In the genomic region with DNA sequence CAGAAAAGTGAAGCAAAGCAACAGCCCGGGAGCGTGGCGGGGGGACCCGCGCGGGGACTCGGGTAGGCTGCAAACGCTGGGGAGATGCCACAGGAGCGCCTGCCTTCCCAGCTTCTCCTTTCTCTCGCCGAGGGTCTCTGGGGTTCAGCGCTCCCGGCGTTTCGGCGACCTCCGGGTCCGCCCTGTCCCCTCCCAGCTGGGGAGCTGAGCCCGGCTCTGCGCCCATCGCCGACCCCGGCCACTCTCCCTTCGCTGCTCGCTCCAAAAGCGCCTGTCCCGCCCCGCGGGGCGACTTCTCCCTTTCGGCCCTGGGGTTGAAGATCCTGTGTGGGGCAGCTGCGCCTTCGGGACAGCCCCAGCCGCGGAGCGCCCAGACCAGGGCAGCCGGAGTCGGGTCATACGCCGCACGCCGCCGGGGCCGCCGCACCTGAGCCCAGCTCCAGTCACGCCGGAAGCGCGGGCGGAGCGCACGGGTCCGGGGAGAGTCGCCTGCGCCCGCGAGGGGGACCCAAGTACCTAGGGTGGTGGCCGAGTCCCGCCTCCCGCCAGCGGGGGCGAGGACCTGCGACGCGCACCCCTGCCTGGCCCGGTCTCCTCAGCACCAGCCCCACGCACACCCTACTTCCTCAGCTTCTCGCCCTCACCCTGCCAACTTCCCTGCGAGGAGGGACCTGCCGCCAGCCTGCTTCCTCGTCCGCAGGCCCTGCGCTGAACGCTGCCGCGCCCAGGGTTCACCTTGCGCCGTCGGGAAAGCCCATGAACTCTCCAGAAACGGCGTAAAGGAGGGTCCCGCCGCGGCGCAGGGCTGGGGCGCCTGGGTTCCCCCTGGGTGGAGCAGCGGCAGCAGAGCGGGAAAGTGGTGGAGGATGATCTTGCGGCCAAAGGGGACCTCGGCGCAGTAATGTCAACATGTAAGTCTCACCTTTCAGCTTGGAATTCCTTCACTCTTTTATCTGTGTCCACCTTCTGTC, we compare ENCODE assay signal across 1 cellular context.
TF ChIP-seq lines count a peak whose summit lies in the region.

A gene (plus strand): TSS at position 587 of the 971 bp plus-strand sequence. CDS start 323 bp downstream, at position 910.

TF ChIP-seq in WTC11, 78 proteins besides CTCF, POLR2A, EP300 and RAD21 (continued from another document and continues in another):
- TF ChIP-seq, protein P1, sequence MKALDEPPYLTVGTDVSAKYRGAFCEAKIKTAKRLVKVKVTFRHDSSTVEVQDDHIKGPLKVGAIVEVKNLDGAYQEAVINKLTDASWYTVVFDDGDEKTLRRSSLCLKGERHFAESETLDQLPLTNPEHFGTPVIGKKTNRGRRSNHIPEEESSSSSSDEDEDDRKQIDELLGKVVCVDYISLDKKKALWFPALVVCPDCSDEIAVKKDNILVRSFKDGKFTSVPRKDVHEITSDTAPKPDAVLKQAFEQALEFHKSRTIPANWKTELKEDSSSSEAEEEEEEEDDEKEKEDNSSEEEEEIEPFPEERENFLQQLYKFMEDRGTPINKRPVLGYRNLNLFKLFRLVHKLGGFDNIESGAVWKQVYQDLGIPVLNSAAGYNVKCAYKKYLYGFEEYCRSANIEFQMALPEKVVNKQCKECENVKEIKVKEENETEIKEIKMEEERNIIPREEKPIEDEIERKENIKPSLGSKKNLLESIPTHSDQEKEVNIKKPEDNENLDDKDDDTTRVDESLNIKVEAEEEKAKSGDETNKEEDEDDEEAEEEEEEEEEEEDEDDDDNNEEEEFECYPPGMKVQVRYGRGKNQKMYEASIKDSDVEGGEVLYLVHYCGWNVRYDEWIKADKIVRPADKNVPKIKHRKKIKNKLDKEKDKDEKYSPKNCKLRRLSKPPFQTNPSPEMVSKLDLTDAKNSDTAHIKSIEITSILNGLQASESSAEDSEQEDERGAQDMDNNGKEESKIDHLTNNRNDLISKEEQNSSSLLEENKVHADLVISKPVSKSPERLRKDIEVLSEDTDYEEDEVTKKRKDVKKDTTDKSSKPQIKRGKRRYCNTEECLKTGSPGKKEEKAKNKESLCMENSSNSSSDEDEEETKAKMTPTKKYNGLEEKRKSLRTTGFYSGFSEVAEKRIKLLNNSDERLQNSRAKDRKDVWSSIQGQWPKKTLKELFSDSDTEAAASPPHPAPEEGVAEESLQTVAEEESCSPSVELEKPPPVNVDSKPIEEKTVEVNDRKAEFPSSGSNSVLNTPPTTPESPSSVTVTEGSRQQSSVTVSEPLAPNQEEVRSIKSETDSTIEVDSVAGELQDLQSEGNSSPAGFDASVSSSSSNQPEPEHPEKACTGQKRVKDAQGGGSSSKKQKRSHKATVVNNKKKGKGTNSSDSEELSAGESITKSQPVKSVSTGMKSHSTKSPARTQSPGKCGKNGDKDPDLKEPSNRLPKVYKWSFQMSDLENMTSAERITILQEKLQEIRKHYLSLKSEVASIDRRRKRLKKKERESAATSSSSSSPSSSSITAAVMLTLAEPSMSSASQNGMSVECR (CRISPR knock-in tag; IDR thresholded peaks at IDR 0.05; ENCODE audit: borderline replicate concordance), result no peak
- TF ChIP-seq, protein P2, sequence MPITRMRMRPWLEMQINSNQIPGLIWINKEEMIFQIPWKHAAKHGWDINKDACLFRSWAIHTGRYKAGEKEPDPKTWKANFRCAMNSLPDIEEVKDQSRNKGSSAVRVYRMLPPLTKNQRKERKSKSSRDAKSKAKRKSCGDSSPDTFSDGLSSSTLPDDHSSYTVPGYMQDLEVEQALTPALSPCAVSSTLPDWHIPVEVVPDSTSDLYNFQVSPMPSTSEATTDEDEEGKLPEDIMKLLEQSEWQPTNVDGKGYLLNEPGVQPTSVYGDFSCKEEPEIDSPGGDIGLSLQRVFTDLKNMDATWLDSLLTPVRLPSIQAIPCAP (CRISPR knock-in tag; IDR thresholded peaks at IDR 0.05), result peak; percentile 28
- TF ChIP-seq, protein P3, sequence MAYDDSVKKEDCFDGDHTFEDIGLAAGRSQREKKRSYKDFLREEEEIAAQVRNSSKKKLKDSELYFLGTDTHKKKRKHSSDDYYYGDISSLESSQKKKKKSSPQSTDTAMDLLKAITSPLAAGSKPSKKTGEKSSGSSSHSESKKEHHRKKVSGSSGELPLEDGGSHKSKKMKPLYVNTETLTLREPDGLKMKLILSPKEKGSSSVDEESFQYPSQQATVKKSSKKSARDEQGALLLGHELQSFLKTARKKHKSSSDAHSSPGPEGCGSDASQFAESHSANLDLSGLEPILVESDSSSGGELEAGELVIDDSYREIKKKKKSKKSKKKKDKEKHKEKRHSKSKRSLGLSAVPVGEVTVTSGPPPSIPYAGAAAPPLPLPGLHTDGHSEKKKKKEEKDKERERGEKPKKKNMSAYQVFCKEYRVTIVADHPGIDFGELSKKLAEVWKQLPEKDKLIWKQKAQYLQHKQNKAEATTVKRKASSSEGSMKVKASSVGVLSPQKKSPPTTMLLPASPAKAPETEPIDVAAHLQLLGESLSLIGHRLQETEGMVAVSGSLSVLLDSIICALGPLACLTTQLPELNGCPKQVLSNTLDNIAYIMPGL (CRISPR knock-in tag; IDR thresholded peaks at IDR 0.05), result peak; percentile 88
- TF ChIP-seq, protein P4, sequence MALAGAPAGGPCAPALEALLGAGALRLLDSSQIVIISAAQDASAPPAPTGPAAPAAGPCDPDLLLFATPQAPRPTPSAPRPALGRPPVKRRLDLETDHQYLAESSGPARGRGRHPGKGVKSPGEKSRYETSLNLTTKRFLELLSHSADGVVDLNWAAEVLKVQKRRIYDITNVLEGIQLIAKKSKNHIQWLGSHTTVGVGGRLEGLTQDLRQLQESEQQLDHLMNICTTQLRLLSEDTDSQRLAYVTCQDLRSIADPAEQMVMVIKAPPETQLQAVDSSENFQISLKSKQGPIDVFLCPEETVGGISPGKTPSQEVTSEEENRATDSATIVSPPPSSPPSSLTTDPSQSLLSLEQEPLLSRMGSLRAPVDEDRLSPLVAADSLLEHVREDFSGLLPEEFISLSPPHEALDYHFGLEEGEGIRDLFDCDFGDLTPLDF (CRISPR knock-in tag; IDR thresholded peaks at IDR 0.05), result peak; percentile 68; the same call in 1 of the 2 replicates
- TF ChIP-seq, protein P5, sequence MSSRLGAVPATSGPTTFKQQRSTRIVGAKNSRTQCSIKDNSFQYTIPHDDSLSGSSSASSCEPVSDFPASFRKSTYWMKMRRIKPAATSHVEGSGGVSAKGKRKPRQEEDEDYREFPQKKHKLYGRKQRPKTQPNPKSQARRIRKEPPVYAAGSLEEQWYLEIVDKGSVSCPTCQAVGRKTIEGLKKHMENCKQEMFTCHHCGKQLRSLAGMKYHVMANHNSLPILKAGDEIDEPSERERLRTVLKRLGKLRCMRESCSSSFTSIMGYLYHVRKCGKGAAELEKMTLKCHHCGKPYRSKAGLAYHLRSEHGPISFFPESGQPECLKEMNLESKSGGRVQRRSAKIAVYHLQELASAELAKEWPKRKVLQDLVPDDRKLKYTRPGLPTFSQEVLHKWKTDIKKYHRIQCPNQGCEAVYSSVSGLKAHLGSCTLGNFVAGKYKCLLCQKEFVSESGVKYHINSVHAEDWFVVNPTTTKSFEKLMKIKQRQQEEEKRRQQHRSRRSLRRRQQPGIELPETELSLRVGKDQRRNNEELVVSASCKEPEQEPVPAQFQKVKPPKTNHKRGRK (CRISPR knock-in tag; IDR thresholded peaks at IDR 0.05; ENCODE audit: borderline replicate concordance), result no peak
- TF ChIP-seq KAT7 (CRISPR knock-in tag; IDR thresholded peaks at IDR 0.05; ENCODE audit: borderline replicate concordance) (0 out of 2 replicates have a peak, but pooled peaks have one; percentile 90), GRHL2 (CRISPR knock-in tag; IDR thresholded peaks at IDR 0.05; ENCODE audit: insufficient replicate concordance, severe bottlenecking) (no peak), RELA (CRISPR knock-in tag; IDR thresholded peaks at IDR 0.05; ENCODE audit: borderline replicate concordance) (peak; percentile 80; the same call in 1 of the 2 replicates), JUN (CRISPR knock-in tag; IDR thresholded peaks at IDR 0.05) (peak; percentile 63), GTF2I (CRISPR knock-in tag; conservative IDR thresholded peaks at IDR 0.05) (no peak), TEAD4 (CRISPR knock-in tag; IDR thresholded peaks at IDR 0.05) (no peak), ZNF232 (CRISPR knock-in tag; IDR thresholded peaks at IDR 0.05) (peak; percentile 40; the same call in 1 of the 2 replicates), ZNF317 (CRISPR knock-in tag; IDR thresholded peaks at IDR 0.05; ENCODE audit: borderline replicate concordance, low read depth) (0 out of 2 replicates have a peak, but pooled peaks have one; percentile 40), GABPB1 (CRISPR knock-in tag; IDR thresholded peaks at IDR 0.05) (peak; percentile 84), NR2C2 (CRISPR knock-in tag; IDR thresholded peaks at IDR 0.05) (no peak)
- TF ChIP-seq, protein P6, sequence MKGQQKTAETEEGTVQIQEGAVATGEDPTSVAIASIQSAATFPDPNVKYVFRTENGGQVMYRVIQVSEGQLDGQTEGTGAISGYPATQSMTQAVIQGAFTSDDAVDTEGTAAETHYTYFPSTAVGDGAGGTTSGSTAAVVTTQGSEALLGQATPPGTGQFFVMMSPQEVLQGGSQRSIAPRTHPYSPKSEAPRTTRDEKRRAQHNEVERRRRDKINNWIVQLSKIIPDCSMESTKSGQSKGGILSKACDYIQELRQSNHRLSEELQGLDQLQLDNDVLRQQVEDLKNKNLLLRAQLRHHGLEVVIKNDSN (CRISPR knock-in tag; IDR thresholded peaks at IDR 0.05), result no peak
- TF ChIP-seq, protein P7, sequence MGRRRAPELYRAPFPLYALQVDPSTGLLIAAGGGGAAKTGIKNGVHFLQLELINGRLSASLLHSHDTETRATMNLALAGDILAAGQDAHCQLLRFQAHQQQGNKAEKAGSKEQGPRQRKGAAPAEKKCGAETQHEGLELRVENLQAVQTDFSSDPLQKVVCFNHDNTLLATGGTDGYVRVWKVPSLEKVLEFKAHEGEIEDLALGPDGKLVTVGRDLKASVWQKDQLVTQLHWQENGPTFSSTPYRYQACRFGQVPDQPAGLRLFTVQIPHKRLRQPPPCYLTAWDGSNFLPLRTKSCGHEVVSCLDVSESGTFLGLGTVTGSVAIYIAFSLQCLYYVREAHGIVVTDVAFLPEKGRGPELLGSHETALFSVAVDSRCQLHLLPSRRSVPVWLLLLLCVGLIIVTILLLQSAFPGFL (CRISPR knock-in tag; IDR thresholded peaks at IDR 0.05; ENCODE audit: borderline replicate concordance), result peak; percentile 22; the same call in 1 of the 2 replicates
- TF ChIP-seq, protein P8, sequence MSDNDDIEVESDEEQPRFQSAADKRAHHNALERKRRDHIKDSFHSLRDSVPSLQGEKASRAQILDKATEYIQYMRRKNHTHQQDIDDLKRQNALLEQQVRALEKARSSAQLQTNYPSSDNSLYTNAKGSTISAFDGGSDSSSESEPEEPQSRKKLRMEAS (CRISPR knock-in tag; IDR thresholded peaks at IDR 0.05), result peak; percentile 68
- TF ChIP-seq, protein P9, sequence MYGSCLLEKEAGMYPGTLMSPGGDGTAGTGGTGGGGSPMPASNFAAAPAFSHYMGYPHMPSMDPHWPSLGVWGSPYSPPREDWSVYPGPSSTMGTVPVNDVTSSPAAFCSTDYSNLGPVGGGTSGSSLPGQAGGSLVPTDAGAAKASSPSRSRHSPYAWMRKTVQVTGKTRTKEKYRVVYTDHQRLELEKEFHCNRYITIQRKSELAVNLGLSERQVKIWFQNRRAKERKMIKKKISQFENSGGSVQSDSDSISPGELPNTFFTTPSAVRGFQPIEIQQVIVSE (CRISPR knock-in tag; IDR thresholded peaks at IDR 0.05; ENCODE audit: borderline replicate concordance), result no peak
- TF ChIP-seq, protein P10, sequence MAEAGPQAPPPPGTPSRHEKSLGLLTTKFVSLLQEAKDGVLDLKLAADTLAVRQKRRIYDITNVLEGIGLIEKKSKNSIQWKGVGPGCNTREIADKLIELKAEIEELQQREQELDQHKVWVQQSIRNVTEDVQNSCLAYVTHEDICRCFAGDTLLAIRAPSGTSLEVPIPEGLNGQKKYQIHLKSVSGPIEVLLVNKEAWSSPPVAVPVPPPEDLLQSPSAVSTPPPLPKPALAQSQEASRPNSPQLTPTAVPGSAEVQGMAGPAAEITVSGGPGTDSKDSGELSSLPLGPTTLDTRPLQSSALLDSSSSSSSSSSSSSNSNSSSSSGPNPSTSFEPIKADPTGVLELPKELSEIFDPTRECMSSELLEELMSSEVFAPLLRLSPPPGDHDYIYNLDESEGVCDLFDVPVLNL (CRISPR knock-in tag; IDR thresholded peaks at IDR 0.05; ENCODE audit: borderline replicate concordance, low read depth), result no peak
- TF ChIP-seq, protein P11, sequence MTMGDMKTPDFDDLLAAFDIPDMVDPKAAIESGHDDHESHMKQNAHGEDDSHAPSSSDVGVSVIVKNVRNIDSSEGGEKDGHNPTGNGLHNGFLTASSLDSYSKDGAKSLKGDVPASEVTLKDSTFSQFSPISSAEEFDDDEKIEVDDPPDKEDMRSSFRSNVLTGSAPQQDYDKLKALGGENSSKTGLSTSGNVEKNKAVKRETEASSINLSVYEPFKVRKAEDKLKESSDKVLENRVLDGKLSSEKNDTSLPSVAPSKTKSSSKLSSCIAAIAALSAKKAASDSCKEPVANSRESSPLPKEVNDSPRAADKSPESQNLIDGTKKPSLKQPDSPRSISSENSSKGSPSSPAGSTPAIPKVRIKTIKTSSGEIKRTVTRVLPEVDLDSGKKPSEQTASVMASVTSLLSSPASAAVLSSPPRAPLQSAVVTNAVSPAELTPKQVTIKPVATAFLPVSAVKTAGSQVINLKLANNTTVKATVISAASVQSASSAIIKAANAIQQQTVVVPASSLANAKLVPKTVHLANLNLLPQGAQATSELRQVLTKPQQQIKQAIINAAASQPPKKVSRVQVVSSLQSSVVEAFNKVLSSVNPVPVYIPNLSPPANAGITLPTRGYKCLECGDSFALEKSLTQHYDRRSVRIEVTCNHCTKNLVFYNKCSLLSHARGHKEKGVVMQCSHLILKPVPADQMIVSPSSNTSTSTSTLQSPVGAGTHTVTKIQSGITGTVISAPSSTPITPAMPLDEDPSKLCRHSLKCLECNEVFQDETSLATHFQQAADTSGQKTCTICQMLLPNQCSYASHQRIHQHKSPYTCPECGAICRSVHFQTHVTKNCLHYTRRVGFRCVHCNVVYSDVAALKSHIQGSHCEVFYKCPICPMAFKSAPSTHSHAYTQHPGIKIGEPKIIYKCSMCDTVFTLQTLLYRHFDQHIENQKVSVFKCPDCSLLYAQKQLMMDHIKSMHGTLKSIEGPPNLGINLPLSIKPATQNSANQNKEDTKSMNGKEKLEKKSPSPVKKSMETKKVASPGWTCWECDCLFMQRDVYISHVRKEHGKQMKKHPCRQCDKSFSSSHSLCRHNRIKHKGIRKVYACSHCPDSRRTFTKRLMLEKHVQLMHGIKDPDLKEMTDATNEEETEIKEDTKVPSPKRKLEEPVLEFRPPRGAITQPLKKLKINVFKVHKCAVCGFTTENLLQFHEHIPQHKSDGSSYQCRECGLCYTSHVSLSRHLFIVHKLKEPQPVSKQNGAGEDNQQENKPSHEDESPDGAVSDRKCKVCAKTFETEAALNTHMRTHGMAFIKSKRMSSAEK (CRISPR knock-in tag; IDR thresholded peaks at IDR 0.05; ENCODE audit: borderline replicate concordance), result no peak
- TF ChIP-seq, protein P12, sequence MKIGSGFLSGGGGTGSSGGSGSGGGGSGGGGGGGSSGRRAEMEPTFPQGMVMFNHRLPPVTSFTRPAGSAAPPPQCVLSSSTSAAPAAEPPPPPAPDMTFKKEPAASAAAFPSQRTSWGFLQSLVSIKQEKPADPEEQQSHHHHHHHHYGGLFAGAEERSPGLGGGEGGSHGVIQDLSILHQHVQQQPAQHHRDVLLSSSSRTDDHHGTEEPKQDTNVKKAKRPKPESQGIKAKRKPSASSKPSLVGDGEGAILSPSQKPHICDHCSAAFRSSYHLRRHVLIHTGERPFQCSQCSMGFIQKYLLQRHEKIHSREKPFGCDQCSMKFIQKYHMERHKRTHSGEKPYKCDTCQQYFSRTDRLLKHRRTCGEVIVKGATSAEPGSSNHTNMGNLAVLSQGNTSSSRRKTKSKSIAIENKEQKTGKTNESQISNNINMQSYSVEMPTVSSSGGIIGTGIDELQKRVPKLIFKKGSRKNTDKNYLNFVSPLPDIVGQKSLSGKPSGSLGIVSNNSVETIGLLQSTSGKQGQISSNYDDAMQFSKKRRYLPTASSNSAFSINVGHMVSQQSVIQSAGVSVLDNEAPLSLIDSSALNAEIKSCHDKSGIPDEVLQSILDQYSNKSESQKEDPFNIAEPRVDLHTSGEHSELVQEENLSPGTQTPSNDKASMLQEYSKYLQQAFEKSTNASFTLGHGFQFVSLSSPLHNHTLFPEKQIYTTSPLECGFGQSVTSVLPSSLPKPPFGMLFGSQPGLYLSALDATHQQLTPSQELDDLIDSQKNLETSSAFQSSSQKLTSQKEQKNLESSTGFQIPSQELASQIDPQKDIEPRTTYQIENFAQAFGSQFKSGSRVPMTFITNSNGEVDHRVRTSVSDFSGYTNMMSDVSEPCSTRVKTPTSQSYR (CRISPR knock-in tag; IDR thresholded peaks at IDR 0.05), result 0 out of 2 replicates have a peak, but pooled peaks have one; percentile 11
